In the genomic region with DNA sequence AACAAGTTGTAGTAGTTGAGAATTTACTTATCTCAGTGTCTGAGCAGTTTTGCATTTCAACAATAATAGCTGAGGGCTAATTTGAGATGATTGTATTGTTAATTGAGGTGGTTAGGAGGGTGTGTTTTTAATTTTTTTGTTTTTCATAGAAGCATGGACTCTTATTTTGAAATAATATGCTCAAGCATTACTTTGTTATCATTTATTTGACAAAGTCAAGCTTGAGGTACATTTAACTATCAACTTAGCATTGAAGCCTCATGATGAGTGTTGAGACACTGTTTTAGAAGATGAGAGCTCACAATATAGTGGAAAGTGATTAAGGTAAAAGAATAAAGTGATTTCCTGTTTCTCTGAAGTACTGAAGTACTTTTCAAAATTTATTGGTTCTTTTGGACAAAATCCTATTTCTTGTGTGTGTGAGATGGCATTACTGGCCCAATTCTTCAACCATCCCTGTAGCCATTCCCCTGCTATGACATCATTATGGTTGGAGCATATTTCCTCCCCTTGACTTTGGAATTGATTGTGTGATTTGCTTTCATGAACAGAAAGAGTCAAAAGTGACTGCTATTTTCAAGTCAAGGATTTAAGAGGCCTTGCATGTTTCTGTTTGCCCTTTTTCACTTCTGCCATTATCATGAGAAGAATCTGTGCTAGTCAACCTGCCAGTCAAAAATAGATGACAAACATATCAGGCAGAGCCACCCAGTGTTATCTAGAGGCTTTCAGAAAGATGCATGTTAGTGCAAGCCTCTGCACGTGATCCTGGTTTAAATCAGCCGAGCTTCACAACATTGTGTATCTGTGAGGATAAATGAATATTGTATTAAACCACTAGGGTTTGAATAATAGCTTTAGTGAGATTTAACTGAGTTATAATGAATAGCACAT, we compare ENCODE assay signal across 11 cellular contexts.
DNase-seq lines count a peak whose midpoint lies in the region; ATAC-seq and TF ChIP-seq lines count a peak whose summit lies in the region.
"Had no signal": no experiment of that assay in that cellular context is flagged by ENCODE, and none has a peak within 500 bp of the region (broad histone marks: within the 10 kb centered on the region; RNA-seq: fewer than 3 reads in every experiment).

No MANE protein-coding gene starts in this region.

- H3K4me2 ChIP-seq in skeletal muscle satellite cell (ENCODE audit: low read length): no peak overlapping the region

- no peak for TF ChIP-seq CTCF in esophagus muscularis mucosa (IDR thresholded peaks at IDR 0.05)

- no peak for TF ChIP-seq EP300 in esophagus muscularis mucosa (IDR thresholded peaks at IDR 0.05)

- WGBS in esophagus muscularis mucosa: 95% methylated on average over 2 of the region's 2 CpGs

- H3K36me3 ChIP-seq in esophagus muscularis mucosa (no peaks in the 10 kb centered on the region), skeletal muscle satellite cell (ENCODE audit: insufficient read depth, low read length) (no peaks in the 10 kb centered on the region)

- intact Hi-C loops in esophagus muscularis mucosa (cut with DNase I): no loop called here

- H3K9me3 ChIP-seq in esophagus muscularis mucosa: peaks cover 0 to 5% (median 2%) of the 10 kb centered on the region in 4 donors
- peaks cover 6% of the 10 kb centered on the region for H3K9me3 ChIP-seq in skeletal muscle satellite cell (replicated peaks; ENCODE audit: low read length)

- DNase-seq in OCI-M1 (lab: John Stamatoyannopoulos, UW): peak; percentile 63
- DNase-seq in esophagus muscularis mucosa (ENCODE audit: extremely low spot score): no peak
- no peak for DNase-seq in activated T-cell treated with anti-CD3 and anti-CD28 coated beads for 4 hours
- DNase-seq in dermis blood vessel endothelial cell: no peak
- DNase-seq: DMS79, endodermal cell, NCI-H1694 treated with DMSO at 0.1 percent for 48 hours, small intestine had no signal

- H3K4me3 ChIP-seq in esophagus muscularis mucosa (no peak overlapping the region), skeletal muscle satellite cell (ENCODE audit: low read length) (peak overlapping the region; percentile 12)

- peak; percentile 7 for ATAC-seq in GM18858 (IDR thresholded peaks at IDR 0.05; ENCODE audit: unreplicated experiment)
- no peak for ATAC-seq in HG02678 (IDR thresholded peaks at IDR 0.05; ENCODE audit: unreplicated experiment)

- no peak for TF ChIP-seq POLR2A in esophagus muscularis mucosa (IDR thresholded peaks at IDR 0.05; ENCODE audit: low read depth)

- H3K27ac ChIP-seq in esophagus muscularis mucosa (replicated peaks in 1 of 4): peak overlapping the region; percentile 47 to 71 (median 62)

- H3K4me1 ChIP-seq in esophagus muscularis mucosa (peaks cover 4 to 18% (median 15%) of the 10 kb centered on the region in 4 donors), skeletal muscle satellite cell (ENCODE audit: control insufficient read depth, insufficient read depth, low read length) (peaks cover 34% of the 10 kb centered on the region)

- H3K27me3 ChIP-seq in esophagus muscularis mucosa (no peaks in the 10 kb centered on the region), skeletal muscle satellite cell (ENCODE audit: control insufficient read depth, insufficient read depth, low read length) (no peaks in the 10 kb centered on the region)

- H3K9ac ChIP-seq in skeletal muscle satellite cell (ENCODE audit: low read depth, low read length): peak overlapping the region; percentile 56
